9 cellular contexts compared by ENCODE assay signal in genomic region chr19:35743640-35744306, GRCh38. TPM values are rescaled to one million over a fixed set of nuclear protein-coding genes. Genes with fewer than 3 reads are reported as not detected.
DNase-seq lines count a peak whose midpoint lies in the region; ATAC-seq and TF ChIP-seq lines count a peak whose summit lies in the region.
"Had no signal": no experiment of that assay in that cellular context is flagged by ENCODE, and none has a peak within 500 bp of the region (broad histone marks: within the 10 kb centered on the region; RNA-seq: fewer than 3 reads in every experiment).

No MANE protein-coding gene starts in this region.

- H3K9me3 Mint-ChIP-seq in activated CD4-positive, alpha-beta T cell treated with anti-CD3 and anti-CD28 coated beads, Interleukin-2, amount 10 ng/mL, durations not matched to agents 7 days and 5 days, result no peaks in the 10 kb centered on the region
- no peaks in the 10 kb centered on the region for H3K9me3 Mint-ChIP-seq in stimulated activated naive CD8-positive, alpha-beta T cell treated with anti-CD3 and anti-CD28 coated beads, Interleukin-15, amount 100 ng/mL, for 72 hours

- no peaks in the 10 kb centered on the region for H3K9me3 ChIP-seq in esophagus muscularis mucosa
- no peaks in the 10 kb centered on the region for H3K9me3 ChIP-seq in vagina

- H3K27me3 ChIP-seq in esophagus muscularis mucosa (no peaks in the 10 kb centered on the region), vagina (no peaks in the 10 kb centered on the region)

- H3K27ac ChIP-seq in esophagus muscularis mucosa (replicated peaks in 1 of 4) (peak overlapping the region; percentile 94 to 100 (median 99)), vagina (no peak overlapping the region)

- intact Hi-C loops in esophagus muscularis mucosa (cut with DNase I) (no loop called here), vagina (cut with DNase I) (no loop called here)

- POLR2A ChIA-PET in activated CD4-positive, alpha-beta T cell treated with anti-CD3 and anti-CD28 coated beads, Interleukin-2, amount 10 ng/mL, durations not matched to agents 7 days and 5 days (lab: Charles Lee), result interaction anchor here (1.0 kb wide), 1 partner anchor 47 kb away, joined by 5 read pairs; no protein-coding TSS in a partner anchor

- TF ChIP-seq CTCF in esophagus muscularis mucosa (IDR thresholded peaks at IDR 0.05) (no peak), vagina (IDR thresholded peaks at IDR 0.05) (no peak)

- CTCF ChIA-PET in activated CD4-positive, alpha-beta T cell treated with anti-CD3 and anti-CD28 coated beads, Interleukin-2, amount 10 ng/mL, durations not matched to agents 7 days and 5 days (lab: Charles Lee), result interaction anchor here (0.7 to 1.7 kb wide), 5 partner anchors 8 to 51 kb away, joined by 3 to 6 read pairs (median 4); no protein-coding TSS in a partner anchor

- 85% methylated on average over 16 of the region's 16 CpGs for WGBS in esophagus muscularis mucosa

- H3K27me3 Mint-ChIP-seq in activated CD4-positive, alpha-beta T cell treated with anti-CD3 and anti-CD28 coated beads, Interleukin-2, amount 10 ng/mL, durations not matched to agents 7 days and 5 days, result no peaks in the 10 kb centered on the region
- H3K27me3 Mint-ChIP-seq in stimulated activated naive CD8-positive, alpha-beta T cell treated with anti-CD3 and anti-CD28 coated beads, Interleukin-15, amount 100 ng/mL, for 72 hours, result no peaks in the 10 kb centered on the region

- H3K27ac Mint-ChIP-seq in activated CD4-positive, alpha-beta T cell treated with anti-CD3 and anti-CD28 coated beads, Interleukin-2, amount 10 ng/mL, durations not matched to agents 7 days and 5 days, result peak overlapping the region; percentile 99
- peak overlapping the region in 1 of 2 donors; percentile 100 for H3K27ac Mint-ChIP-seq in stimulated activated naive CD8-positive, alpha-beta T cell treated with anti-CD3 and anti-CD28 coated beads, Interleukin-15, amount 100 ng/mL, for 72 hours

- H3K36me3 Mint-ChIP-seq in activated CD4-positive, alpha-beta T cell treated with anti-CD3 and anti-CD28 coated beads, Interleukin-2, amount 10 ng/mL, durations not matched to agents 7 days and 5 days (ENCODE audit: low read depth), result peaks cover 22% of the 10 kb centered on the region

- peaks cover under 1 to 30% (median 19%) of the 10 kb centered on the region in 4 donors for H3K36me3 ChIP-seq in esophagus muscularis mucosa
- H3K36me3 ChIP-seq in vagina, result peaks cover 0 to 2% of the 10 kb centered on the region in 2 donors

- peaks cover 39 to 83% (median 56%) of the 10 kb centered on the region in 4 donors for H3K4me1 ChIP-seq in esophagus muscularis mucosa
- H3K4me1 ChIP-seq in vagina, result peaks cover 45% of the 10 kb centered on the region

- peak overlapping the region; percentile 95 for H3K4me3 Mint-ChIP-seq in activated CD4-positive, alpha-beta T cell treated with anti-CD3 and anti-CD28 coated beads, Interleukin-2, amount 10 ng/mL, durations not matched to agents 7 days and 5 days
- H3K4me3 Mint-ChIP-seq in stimulated activated naive CD8-positive, alpha-beta T cell treated with anti-CD3 and anti-CD28 coated beads, Interleukin-15, amount 100 ng/mL, for 72 hours, result peak overlapping the region; percentile 97 to 100

- H3K4me3 ChIP-seq in esophagus muscularis mucosa (peak overlapping the region in 1 of 4 donors; percentile 64), vagina (no peak overlapping the region)

- no peak for ATAC-seq in stimulated activated naive CD8-positive, alpha-beta T cell treated with anti-CD3 and anti-CD28 coated beads, Interleukin-15, amount 100 ng/mL, for 72 hours
- ATAC-seq in HG03196 (IDR thresholded peaks at IDR 0.05; ENCODE audit: unreplicated experiment), result no peak

- no peak for TF ChIP-seq EP300 in esophagus muscularis mucosa (IDR thresholded peaks at IDR 0.05)

- no peak for TF ChIP-seq POLR2A in esophagus muscularis mucosa (IDR thresholded peaks at IDR 0.05; ENCODE audit: low read depth)
- TF ChIP-seq POLR2A in vagina (IDR thresholded peaks at IDR 0.05), result no peak

- DNase-seq in activated CD4-positive, alpha-beta T cell treated with anti-CD3 and anti-CD28 coated beads, Interleukin-2, amount 10 ng/mL, durations not matched to agents 7 days and 5 days, result no peak
- no peak for DNase-seq in activated CD4-positive, alpha-beta T cell treated with anti-CD3 and anti-CD28 coated beads, Interleukin-2, amount 50 U/mL, for 48 hours
- DNase-seq in esophagus muscularis mucosa (ENCODE audit: extremely low spot score) (no peak), vagina (ENCODE audit: extremely low spot score in 2 of 2) (no peak)
- DNase-seq in stimulated activated naive CD8-positive, alpha-beta T cell treated with anti-CD3 and anti-CD28 coated beads, Interleukin-15, amount 100 ng/mL, for 72 hours, result no peak
- DNase-seq: left colon, MV-4-11 had no signal

- H3K4me1 Mint-ChIP-seq in activated CD4-positive, alpha-beta T cell treated with anti-CD3 and anti-CD28 coated beads, Interleukin-2, amount 10 ng/mL, durations not matched to agents 7 days and 5 days, result peaks cover 62% of the 10 kb centered on the region
- peaks cover 65% of the 10 kb centered on the region for H3K4me1 Mint-ChIP-seq in stimulated activated naive CD8-positive, alpha-beta T cell treated with anti-CD3 and anti-CD28 coated beads, Interleukin-15, amount 100 ng/mL, for 72 hours

RNA-seq across cellular contexts. Expression of gene U2AF1L4, which starts 1.4 kb away (rescaled TPM):
- 10 to 100 TPM; 35.0 to 38.1 TPM for total RNA-seq in activated CD4-positive, alpha-beta T cell treated with anti-CD3 and anti-CD28 coated beads, Interleukin-2, amount 10 ng/mL, durations not matched to agents 7 days and 5 days
- total RNA-seq in esophagus muscularis mucosa (10 to 100 TPM in 3 of 4 donors, 1 to 10 TPM in 1; 7.9 to 31.1 (median 20.9) TPM), vagina (6.6 TPM)

RNA-seq across cellular contexts. Expression of gene IGFLR1, which starts 1.5 kb away (rescaled TPM):
- 10 to 100 TPM; 53.7 to 54.6 TPM for total RNA-seq in activated CD4-positive, alpha-beta T cell treated with anti-CD3 and anti-CD28 coated beads, Interleukin-2, amount 10 ng/mL, durations not matched to agents 7 days and 5 days
- total RNA-seq in esophagus muscularis mucosa, result 1 to 10 TPM; 1.7 to 8.1 (median 5.9) TPM
- 7.4 TPM for total RNA-seq in vagina

RNA-seq across cellular contexts. Expression of gene PSENEN, which starts 1.7 kb away (rescaled TPM):
- 10 to 100 TPM; 41.7 to 46.3 TPM for total RNA-seq in activated CD4-positive, alpha-beta T cell treated with anti-CD3 and anti-CD28 coated beads, Interleukin-2, amount 10 ng/mL, durations not matched to agents 7 days and 5 days
- 10 to 100 TPM; 27.4 to 48.7 (median 33.8) TPM for total RNA-seq in esophagus muscularis mucosa
- 28.2 TPM for total RNA-seq in vagina

RNA-seq across cellular contexts. Expression of gene LIN37, which starts 4.6 kb away (rescaled TPM):
- total RNA-seq in activated CD4-positive, alpha-beta T cell treated with anti-CD3 and anti-CD28 coated beads, Interleukin-2, amount 10 ng/mL, durations not matched to agents 7 days and 5 days, result 10 to 100 TPM; 13.7 to 15.9 TPM
- total RNA-seq in esophagus muscularis mucosa (10 to 100 TPM; 11.6 to 18.3 (median 15.6) TPM), vagina (11.3 TPM)

RNA-seq across cellular contexts. Expression of gene HSPB6, which starts 13.1 kb away (rescaled TPM):
- under 1 TPM; 0.29 to 0.69 TPM for total RNA-seq in activated CD4-positive, alpha-beta T cell treated with anti-CD3 and anti-CD28 coated beads, Interleukin-2, amount 10 ng/mL, durations not matched to agents 7 days and 5 days
- total RNA-seq in esophagus muscularis mucosa (100 to 1,000 TPM in 2 of 4 donors, 10 to 100 TPM in 2; 64.4 to 146 (median 105) TPM), vagina (238 TPM)
- total RNA-seq: T-helper 2 cell treated with Interferon-gamma antibody and Interleukin-4, amounts not matched to agents 100 ng/mL and 5 ng/mL, for 36 hours had no signal
